1 cellular context compared by ENCODE assay signal in the genomic region with DNA sequence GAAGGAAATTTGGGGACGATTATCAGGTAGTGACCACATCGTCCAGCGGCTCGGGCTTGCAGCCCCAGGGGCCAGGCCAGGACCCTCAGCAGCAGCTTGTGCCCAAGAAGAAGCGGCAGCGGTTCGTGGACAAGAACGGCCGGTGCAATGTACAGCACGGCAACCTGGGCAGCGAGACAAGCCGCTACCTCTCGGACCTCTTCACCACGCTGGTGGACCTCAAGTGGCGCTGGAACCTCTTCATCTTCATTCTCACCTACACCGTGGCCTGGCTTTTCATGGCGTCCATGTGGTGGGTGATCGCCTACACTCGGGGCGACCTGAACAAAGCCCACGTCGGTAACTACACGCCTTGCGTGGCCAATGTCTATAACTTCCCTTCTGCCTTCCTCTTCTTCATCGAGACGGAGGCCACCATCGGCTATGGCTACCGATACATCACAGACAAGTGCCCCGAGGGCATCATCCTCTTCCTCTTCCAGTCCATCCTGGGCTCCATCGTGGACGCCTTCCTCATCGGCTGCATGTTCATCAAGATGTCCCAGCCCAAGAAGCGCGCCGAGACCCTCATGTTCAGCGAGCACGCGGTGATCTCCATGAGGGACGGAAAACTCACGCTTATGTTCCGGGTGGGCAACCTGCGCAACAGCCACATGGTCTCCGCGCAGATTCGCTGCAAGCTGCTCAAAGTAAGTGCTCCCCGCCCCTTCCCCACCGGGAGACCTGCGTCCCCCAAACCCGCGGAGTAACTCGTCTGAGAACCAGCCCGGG.
TF ChIP-seq lines count a peak whose summit lies in the region.

No MANE protein-coding gene starts in this region.

TF ChIP-seq in H1, 55 proteins besides CTCF, POLR2A, EP300 and RAD21:
- TF ChIP-seq KDM5A (IDR thresholded peaks at IDR 0.05; ENCODE audit: low read length) (no peak), SP4 (IDR thresholded peaks at IDR 0.05; ENCODE audit: low read length) (no peak), CEBPB (IDR thresholded peaks at IDR 0.05; ENCODE audit: low read depth, low read length) (no peak), TEAD4 (IDR thresholded peaks at IDR 0.05; ENCODE audit: low read depth, low read length) (no peak), EGR1 (IDR thresholded peaks at IDR 0.05; ENCODE audit: borderline replicate concordance, low read depth, low read length) (no peak), TBP (IDR thresholded peaks at IDR 0.05; ENCODE audit: low read depth, low read length) (no peak), MAFK (IDR thresholded peaks at IDR 0.05; ENCODE audit: low read depth, low read length) (no peak), TCF12 (IDR thresholded peaks at IDR 0.05; ENCODE audit: low read depth, low read length) (no peak), KDM1A (IDR thresholded peaks at IDR 0.05; ENCODE audit: borderline replicate concordance, low read length) (no peak), ZNF274 (IDR thresholded peaks at IDR 0.05; ENCODE audit: borderline replicate concordance, extremely low read depth, low read length) (no peak), RXRA (IDR thresholded peaks at IDR 0.05; ENCODE audit: insufficient read depth, low read depth, low read length) (no peak), EZH2 (IDR thresholded peaks at IDR 0.05; ENCODE audit: low read depth, low read length, severe bottlenecking) (no peak)
